ENCODE assay signal across 1 cellular context in genomic region chr20:63657937-63658748, GRCh38.
TF ChIP-seq lines count a peak whose summit lies in the region.

A gene with protein sequence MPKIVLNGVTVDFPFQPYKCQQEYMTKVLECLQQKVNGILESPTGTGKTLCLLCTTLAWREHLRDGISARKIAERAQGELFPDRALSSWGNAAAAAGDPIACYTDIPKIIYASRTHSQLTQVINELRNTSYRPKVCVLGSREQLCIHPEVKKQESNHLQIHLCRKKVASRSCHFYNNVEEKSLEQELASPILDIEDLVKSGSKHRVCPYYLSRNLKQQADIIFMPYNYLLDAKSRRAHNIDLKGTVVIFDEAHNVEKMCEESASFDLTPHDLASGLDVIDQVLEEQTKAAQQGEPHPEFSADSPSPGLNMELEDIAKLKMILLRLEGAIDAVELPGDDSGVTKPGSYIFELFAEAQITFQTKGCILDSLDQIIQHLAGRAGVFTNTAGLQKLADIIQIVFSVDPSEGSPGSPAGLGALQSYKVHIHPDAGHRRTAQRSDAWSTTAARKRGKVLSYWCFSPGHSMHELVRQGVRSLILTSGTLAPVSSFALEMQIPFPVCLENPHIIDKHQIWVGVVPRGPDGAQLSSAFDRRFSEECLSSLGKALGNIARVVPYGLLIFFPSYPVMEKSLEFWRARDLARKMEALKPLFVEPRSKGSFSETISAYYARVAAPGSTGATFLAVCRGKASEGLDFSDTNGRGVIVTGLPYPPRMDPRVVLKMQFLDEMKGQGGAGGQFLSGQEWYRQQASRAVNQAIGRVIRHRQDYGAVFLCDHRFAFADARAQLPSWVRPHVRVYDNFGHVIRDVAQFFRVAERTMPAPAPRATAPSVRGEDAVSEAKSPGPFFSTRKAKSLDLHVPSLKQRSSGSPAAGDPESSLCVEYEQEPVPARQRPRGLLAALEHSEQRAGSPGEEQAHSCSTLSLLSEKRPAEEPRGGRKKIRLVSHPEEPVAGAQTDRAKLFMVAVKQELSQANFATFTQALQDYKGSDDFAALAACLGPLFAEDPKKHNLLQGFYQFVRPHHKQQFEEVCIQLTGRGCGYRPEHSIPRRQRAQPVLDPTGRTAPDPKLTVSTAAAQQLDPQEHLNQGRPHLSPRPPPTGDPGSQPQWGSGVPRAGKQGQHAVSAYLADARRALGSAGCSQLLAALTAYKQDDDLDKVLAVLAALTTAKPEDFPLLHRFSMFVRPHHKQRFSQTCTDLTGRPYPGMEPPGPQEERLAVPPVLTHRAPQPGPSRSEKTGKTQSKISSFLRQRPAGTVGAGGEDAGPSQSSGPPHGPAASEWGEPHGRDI (N-terminal part only) (plus strand): TSS chr20:63658312. CDS start chr20:63659403, 1,091 bp downstream.

TF ChIP-seq in K562, 482 proteins besides CTCF, POLR2A, EP300 and RAD21 (continued from another document and continues in another):
- TF ChIP-seq, protein P1, sequence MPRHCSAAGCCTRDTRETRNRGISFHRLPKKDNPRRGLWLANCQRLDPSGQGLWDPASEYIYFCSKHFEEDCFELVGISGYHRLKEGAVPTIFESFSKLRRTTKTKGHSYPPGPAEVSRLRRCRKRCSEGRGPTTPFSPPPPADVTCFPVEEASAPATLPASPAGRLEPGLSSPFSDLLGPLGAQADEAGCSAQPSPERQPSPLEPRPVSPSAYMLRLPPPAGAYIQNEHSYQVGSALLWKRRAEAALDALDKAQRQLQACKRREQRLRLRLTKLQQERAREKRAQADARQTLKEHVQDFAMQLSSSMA (CRISPR knock-in tag; IDR thresholded peaks at IDR 0.05), result no peak
- TF ChIP-seq ZFX (CRISPR knock-in tag; IDR thresholded peaks at IDR 0.05), result peak; percentile 98
- TF ChIP-seq, protein P2, sequence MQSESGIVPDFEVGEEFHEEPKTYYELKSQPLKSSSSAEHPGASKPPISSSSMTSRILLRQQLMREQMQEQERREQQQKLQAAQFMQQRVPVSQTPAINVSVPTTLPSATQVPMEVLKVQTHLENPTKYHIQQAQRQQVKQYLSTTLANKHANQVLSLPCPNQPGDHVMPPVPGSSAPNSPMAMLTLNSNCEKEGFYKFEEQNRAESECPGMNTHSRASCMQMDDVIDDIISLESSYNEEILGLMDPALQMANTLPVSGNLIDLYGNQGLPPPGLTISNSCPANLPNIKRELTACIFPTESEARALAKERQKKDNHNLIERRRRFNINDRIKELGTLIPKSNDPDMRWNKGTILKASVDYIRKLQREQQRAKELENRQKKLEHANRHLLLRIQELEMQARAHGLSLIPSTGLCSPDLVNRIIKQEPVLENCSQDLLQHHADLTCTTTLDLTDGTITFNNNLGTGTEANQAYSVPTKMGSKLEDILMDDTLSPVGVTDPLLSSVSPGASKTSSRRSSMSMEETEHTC (IDR thresholded peaks at IDR 0.05), result peak; percentile 44; the same call in 1 of the 2 replicates
- TF ChIP-seq DMBX1 (CRISPR knock-in tag; IDR thresholded peaks at IDR 0.05; ENCODE audit: borderline replicate concordance), result peak; percentile 49; the same call in 1 of the 2 replicates
- TF ChIP-seq ETV6 (IDR thresholded peaks at IDR 0.05; ENCODE audit: borderline replicate concordance in 1 of 2, low read depth in 2 of 2, low read length in 1 of 2), result no peak
- TF ChIP-seq ETV6 (CRISPR knock-in tag; IDR thresholded peaks at IDR 0.05; ENCODE audit: borderline replicate concordance), result 0 out of 2 replicates have a peak, but pooled peaks have one; percentile 18
- peak; percentile 75; the same call in 1 of the 2 replicates for TF ChIP-seq THAP12 (CRISPR knock-in tag; IDR thresholded peaks at IDR 0.05)
- TF ChIP-seq MBD1 (CRISPR knock-in tag; IDR thresholded peaks at IDR 0.05), result no peak
- no peak for TF ChIP-seq ZNF431 (CRISPR knock-in tag; IDR thresholded peaks at IDR 0.05)
- TF ChIP-seq PML (IDR thresholded peaks at IDR 0.05; ENCODE audit: low read length), result peak; percentile 47; the same call in 1 of the 2 replicates
- 0 out of 2 replicates have a peak, but pooled peaks have one; percentile 59 for TF ChIP-seq NR4A1 (CRISPR knock-in tag; IDR thresholded peaks at IDR 0.05)
- 0 out of 2 replicates have a peak, but pooled peaks have one; percentile 26 for TF ChIP-seq NR4A1 (tag; IDR thresholded peaks at IDR 0.05)
- peak; percentile 76 for TF ChIP-seq MYC (IDR thresholded peaks at IDR 0.05; ENCODE audit: low read depth, low read length)
- TF ChIP-seq MYC (CRISPR knock-in tag; IDR thresholded peaks at IDR 0.05; ENCODE audit: borderline replicate concordance, low read depth), result 0 out of 2 replicates have a peak, but pooled peaks have one; percentile 35
- peak; percentile 35; the same call in 1 of the 2 replicates for TF ChIP-seq ZBTB17 (CRISPR knock-in tag; IDR thresholded peaks at IDR 0.05)
- peak; percentile 18; the same call in 1 of the 2 replicates for TF ChIP-seq ZNF76 (CRISPR knock-in tag; IDR thresholded peaks at IDR 0.05; ENCODE audit: borderline replicate concordance)
- peak; percentile 84 for TF ChIP-seq PCBP1 (IDR thresholded peaks at IDR 0.05; ENCODE audit: low read depth, low read length, poor library complexity, severe bottlenecking)
- peak; percentile 85 for TF ChIP-seq CXXC5 (CRISPR knock-in tag; IDR thresholded peaks at IDR 0.05)
- no peak for TF ChIP-seq XRCC4 (IDR thresholded peaks at IDR 0.05; ENCODE audit: extremely low read depth, insufficient read depth, insufficient read length)
- TF ChIP-seq ZNF311 (CRISPR knock-in tag; IDR thresholded peaks at IDR 0.05), result no peak
- no peak for TF ChIP-seq BRF2 (IDR thresholded peaks at IDR 0.05; ENCODE audit: borderline replicate concordance, insufficient read depth, insufficient read length)
- TF ChIP-seq TCF7L2 (IDR thresholded peaks at IDR 0.05; ENCODE audit: low read depth, low read length), result 0 out of 2 replicates have a peak, but pooled peaks have one; percentile 5
- TF ChIP-seq, protein P3, sequence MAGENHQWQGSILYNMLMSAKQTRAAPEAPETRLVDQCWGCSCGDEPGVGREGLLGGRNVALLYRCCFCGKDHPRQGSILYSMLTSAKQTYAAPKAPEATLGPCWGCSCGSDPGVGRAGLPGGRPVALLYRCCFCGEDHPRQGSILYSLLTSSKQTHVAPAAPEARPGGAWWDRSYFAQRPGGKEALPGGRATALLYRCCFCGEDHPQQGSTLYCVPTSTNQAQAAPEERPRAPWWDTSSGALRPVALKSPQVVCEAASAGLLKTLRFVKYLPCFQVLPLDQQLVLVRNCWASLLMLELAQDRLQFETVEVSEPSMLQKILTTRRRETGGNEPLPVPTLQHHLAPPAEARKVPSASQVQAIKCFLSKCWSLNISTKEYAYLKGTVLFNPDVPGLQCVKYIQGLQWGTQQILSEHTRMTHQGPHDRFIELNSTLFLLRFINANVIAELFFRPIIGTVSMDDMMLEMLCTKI (IDR thresholded peaks at IDR 0.05; ENCODE audit: partially characterized antibody), result no peak
- TF ChIP-seq GABPA (tag; conservative IDR thresholded peaks at IDR 0.05; ENCODE audit: low read depth), result peak; percentile 100
- TF ChIP-seq ATF7 (IDR thresholded peaks at IDR 0.05), result peak; percentile 62; the same call in 1 of the 2 replicates
- no peak for TF ChIP-seq RFX7 (CRISPR knock-in tag; IDR thresholded peaks at IDR 0.05)
- TF ChIP-seq FOSL1 (tag; conservative IDR thresholded peaks at IDR 0.05), result peak; percentile 40; the same call in 1 of the 2 replicates
- no peak for TF ChIP-seq PHF21A (IDR thresholded peaks at IDR 0.05; ENCODE audit: borderline replicate concordance, low read depth)
- no peak for TF ChIP-seq ZKSCAN3 (CRISPR knock-in tag; IDR thresholded peaks at IDR 0.05)
- no peak for TF ChIP-seq CBFA2T3 (IDR thresholded peaks at IDR 0.05)
- TF ChIP-seq MXD1 (CRISPR knock-in tag; IDR thresholded peaks at IDR 0.05; ENCODE audit: borderline replicate concordance, poor library complexity, severe bottlenecking), result peak; percentile 25
- peak in 1 of 2 experiments; percentile 80; a peak in 2 of 3 replicates for TF ChIP-seq CBX3 (IDR thresholded peaks at IDR 0.05; ENCODE audit: borderline replicate concordance in 1 of 2, low read length in 2 of 2)
- TF ChIP-seq ZNF212 (CRISPR knock-in tag; IDR thresholded peaks at IDR 0.05), result no peak
- 0 out of 2 replicates have a peak, but pooled peaks have one; percentile 29 for TF ChIP-seq RREB1 (CRISPR knock-in tag; IDR thresholded peaks at IDR 0.05)
- TF ChIP-seq ZEB2 (IDR thresholded peaks at IDR 0.05), result peak; percentile 99
- peak; percentile 98 for TF ChIP-seq ZNF143 (CRISPR knock-in tag; IDR thresholded peaks at IDR 0.05)
- 0 out of 2 replicates have a peak, but pooled peaks have one; percentile 36 for TF ChIP-seq ZNF175 (CRISPR knock-in tag; IDR thresholded peaks at IDR 0.05; ENCODE audit: low read depth)
- TF ChIP-seq SIX5 (IDR thresholded peaks at IDR 0.05; ENCODE audit: borderline replicate concordance in 1 of 2, insufficient read depth in 1 of 2, low read depth in 1 of 2, low read length in 2 of 2), result peak; percentile 83 to 92
- peak; percentile 88 for TF ChIP-seq RBFOX2 (IDR thresholded peaks at IDR 0.05; ENCODE audit: low read depth, low read length)
- TF ChIP-seq RHOXF2B (CRISPR knock-in tag; conservative IDR thresholded peaks at IDR 0.05), result no peak
- peak; percentile 45 for TF ChIP-seq PRPF4 (IDR thresholded peaks at IDR 0.05; ENCODE audit: insufficient read depth, low read depth, low read length, poor library complexity, severe bottlenecking)
